ENCODE assay signal across 8 cellular contexts in the genomic region with DNA sequence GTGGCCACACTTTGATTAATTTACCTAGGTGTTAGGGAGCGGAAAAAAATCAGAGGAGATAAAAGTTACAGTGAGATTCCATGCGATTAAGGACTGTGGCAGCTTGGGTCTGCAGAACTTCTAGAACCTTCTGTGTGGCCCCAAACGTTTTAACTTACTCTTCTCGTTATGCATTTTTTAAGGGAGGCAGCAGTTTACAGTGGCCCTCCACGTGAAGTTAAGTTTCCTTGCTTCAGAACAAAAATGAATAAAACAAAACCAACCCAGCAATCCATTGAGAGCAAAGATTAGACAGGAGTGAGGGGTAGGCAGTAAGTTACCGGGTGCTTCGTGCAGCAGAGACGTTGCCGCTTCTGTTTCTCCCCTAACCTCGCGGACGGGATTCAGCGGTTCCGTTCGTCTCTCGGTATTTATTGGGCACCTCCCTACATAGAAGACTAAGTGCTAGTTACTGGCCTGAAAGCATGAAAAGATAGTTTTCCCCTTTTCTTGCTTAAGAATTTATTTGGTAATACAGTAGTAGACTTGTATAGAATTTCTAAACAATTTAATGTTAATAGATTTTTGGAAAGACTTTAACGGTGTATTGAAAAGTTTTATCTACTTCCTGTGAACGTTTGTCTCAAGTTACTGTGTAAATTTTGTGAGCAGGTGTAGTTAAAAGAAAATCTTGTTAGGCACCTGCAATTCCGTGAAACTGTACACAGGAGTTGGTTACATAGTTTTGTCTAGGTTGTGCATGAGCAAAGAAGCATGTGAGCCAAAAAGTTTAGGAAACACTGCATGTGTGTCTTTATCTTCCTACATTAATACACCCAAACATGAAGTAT. TPM values are rescaled to one million over a fixed set of nuclear protein-coding genes. Genes with fewer than 3 reads are reported as not detected.
DNase-seq lines count a peak whose midpoint lies in the region; ATAC-seq and TF ChIP-seq lines count a peak whose summit lies in the region.

No MANE protein-coding gene starts in this region.

- H3K9ac ChIP-seq in neuronal stem cell (ENCODE audit: low read depth, low read length, poor library complexity), result no peak overlapping the region

- H4K8ac ChIP-seq in neuronal stem cell (ENCODE audit: low read depth, low read length), result no peak overlapping the region

- H3K27me3 ChIP-seq in neuronal stem cell (ENCODE audit: control insufficient read depth in 3 of 3, insufficient read depth in 3 of 3, low read depth in 1 of 3, low read length in 3 of 3), result peaks cover 0 to 10% (median 0%) of the 10 kb centered on the region in 3 experiments

- no peak overlapping the region for H2BK12ac ChIP-seq in neuronal stem cell (ENCODE audit: low read length)

- no peak overlapping the region for H3K27ac ChIP-seq in neuronal stem cell (replicated peaks; ENCODE audit: low read length)

- peak overlapping the region; percentile 91 for H3K4me2 ChIP-seq in neuronal stem cell (ENCODE audit: insufficient read depth, low read length, poor library complexity, severe bottlenecking)

- no peak overlapping the region for H3K4ac ChIP-seq in neuronal stem cell (ENCODE audit: low read length)

- no peak overlapping the region for H3K18ac ChIP-seq in neuronal stem cell (ENCODE audit: low read length)

- no peaks in the 10 kb centered on the region for H3K9me3 ChIP-seq in neuronal stem cell (replicated peaks in 1 of 2; ENCODE audit: control insufficient read depth in 2 of 2, insufficient read depth in 1 of 2, low read depth in 1 of 2, low read length in 2 of 2)

- TF ChIP-seq CTCF in fibroblast of villous mesenchyme (IDR thresholded peaks at IDR 0.05; ENCODE audit: insufficient read depth, low read depth, low read length), result no peak

- no CpG with 5 or more reads among the region's 19 CpGs for WGBS in neuronal stem cell (ENCODE audit: extremely low coverage in 2 of 2, insufficient read length in 2 of 2, insufficient replicate concordance in 1 of 2), 2 donors

- H2BK120ac ChIP-seq in neuronal stem cell (ENCODE audit: low read depth, low read length), result no peak overlapping the region

- H2AFZ ChIP-seq in neuronal stem cell (ENCODE audit: low read length), result peak overlapping the region; percentile 90

- H3K79me1 ChIP-seq in neuronal stem cell (ENCODE audit: low read depth, low read length), result peaks cover 3% of the 10 kb centered on the region

- no peak overlapping the region for H2BK15ac ChIP-seq in neuronal stem cell (ENCODE audit: low read length)

- peaks cover 0 to 14% of the 10 kb centered on the region in 2 donors for H3K36me3 ChIP-seq in neuronal stem cell (replicated peaks in 1 of 2; ENCODE audit: control insufficient read depth in 2 of 2, insufficient read depth in 2 of 2, low read length in 2 of 2)

- H3K14ac ChIP-seq in neuronal stem cell (ENCODE audit: low read length), result no peak overlapping the region

- no peak overlapping the region for H2BK5ac ChIP-seq in neuronal stem cell (ENCODE audit: low read length)

- ATAC-seq in HG03520 (IDR thresholded peaks at IDR 0.05; ENCODE audit: unreplicated experiment), result no peak

- DNase-seq in activated effector memory CD4-positive, alpha-beta T cell treated with anti-CD3 and anti-CD28 coated beads, Interleukin-2, amount 50 U/mL, for 16 hours, result peak; percentile 66
- DNase-seq in activated effector memory CD4-positive, alpha-beta T cell treated with Interleukin-2 at 50 U/mL for 16 hours, result no peak
- DNase-seq in NCI-H510A treated with DMSO at 0.1 percent for 48 hours (lab: John Stamatoyannopoulos, UW) (peak; percentile 93), activated T-cell treated with anti-CD3 and anti-CD28 coated beads for 24 hours (ENCODE audit: low read depth) (peak; percentile 14), fibroblast of villous mesenchyme (ENCODE audit: low read depth) (peak; percentile 37), neuronal stem cell (ENCODE audit: low spot score) (no peak), occipital lobe (lab: John Stamatoyannopoulos, UW) (no peak)

- peaks cover 5 to 8% of the 10 kb centered on the region in 2 donors for H3K4me1 ChIP-seq in neuronal stem cell (ENCODE audit: control insufficient read depth in 2 of 2, insufficient read depth in 1 of 2, low read depth in 1 of 2, low read length in 2 of 2)

- H3K23ac ChIP-seq in neuronal stem cell (ENCODE audit: low read depth, low read length, poor library complexity), result no peak overlapping the region

- H2AK5ac ChIP-seq in neuronal stem cell (ENCODE audit: low read depth, low read length), result no peak overlapping the region

- H3K4me3 ChIP-seq in fibroblast of villous mesenchyme (ENCODE audit: low read depth, low read length) (peak overlapping the region; percentile 88), neuronal stem cell (ENCODE audit: low read length in 2 of 2) (peak overlapping the region; percentile 48 to 83)

- H4K91ac ChIP-seq in neuronal stem cell (ENCODE audit: low read depth, low read length, poor library complexity), result no peak overlapping the region

RNA-seq across cellular contexts. Expression of gene BAG2, which starts 1.1 kb away (rescaled TPM):
- total RNA-seq in fibroblast of villous mesenchyme (17.7 and 32.8 TPM in 2 replicates), occipital lobe (3.7 TPM)
- 0.46 TPM for polyA plus RNA-seq in neuronal stem cell (2013, experiment 1 of 2)
- 0.42 TPM for polyA plus RNA-seq in neuronal stem cell (2013, experiment 2 of 2)

RNA-seq across cellular contexts. Expression of gene RAB23, which starts 48.8 kb away (rescaled TPM):
- total RNA-seq in fibroblast of villous mesenchyme (58.7 and 63.5 TPM in 2 replicates), occipital lobe (51.3 TPM)
- polyA plus RNA-seq in neuronal stem cell (2013, experiment 1 of 2), result 14.4 TPM
- polyA plus RNA-seq in neuronal stem cell (2013, experiment 2 of 2), result 14.9 TPM

Comparison
In these comparisons a context has a peak if more than half of its experiments do, and no peak if none do; other contexts are left out.
1. DNase-seq: peak in activated effector memory CD4-positive, alpha-beta T cell treated with anti-CD3 and anti-CD28 coated beads, Interleukin-2, amount 50 U/mL, for 16 hours (single experiment), NCI-H510A treated with DMSO at 0.1 percent for 48 hours (single experiment), activated T-cell treated with anti-CD3 and anti-CD28 coated beads for 24 hours (single experiment) and fibroblast of villous mesenchyme (single experiment); none in activated effector memory CD4-positive, alpha-beta T cell treated with Interleukin-2 at 50 U/mL for 16 hours (single experiment), neuronal stem cell (single experiment) and occipital lobe (single experiment).